In the genomic region with DNA sequence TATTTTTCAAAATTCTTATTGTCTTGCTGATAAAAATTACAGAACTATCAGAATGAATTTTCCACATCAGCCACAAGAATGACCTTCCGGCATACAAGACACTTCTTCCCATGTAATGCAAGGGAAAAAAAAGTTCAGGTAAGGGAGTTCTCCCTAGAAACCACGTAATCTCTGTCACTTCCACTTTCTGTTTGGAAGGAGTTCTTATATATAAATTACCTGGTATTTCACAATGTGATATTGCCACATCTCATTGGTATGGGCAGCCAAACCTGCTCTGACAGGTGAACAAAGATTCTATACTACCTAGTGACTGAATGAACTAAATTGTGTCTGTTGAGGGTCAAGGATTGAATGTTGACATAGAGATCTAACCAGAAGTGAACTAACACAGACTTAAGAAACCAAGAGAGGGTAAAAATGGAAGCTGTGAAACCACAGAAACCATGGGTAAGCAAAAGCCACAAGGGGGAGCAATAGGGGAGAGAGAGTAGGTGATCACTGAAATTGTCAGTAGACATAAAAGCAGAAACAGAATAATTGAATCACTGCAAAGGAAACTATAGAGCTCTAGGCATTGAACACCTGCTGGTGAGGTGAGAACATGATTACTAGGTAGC, we compare ENCODE assay signal across 8 cellular contexts.
DNase-seq lines count a peak whose midpoint lies in the region; ATAC-seq and TF ChIP-seq lines count a peak whose summit lies in the region.

No MANE protein-coding gene starts in this region.

- H3K27ac Mint-ChIP-seq in CD4-positive, alpha-beta memory T cell: no peak overlapping the region
- no peak overlapping the region for H3K27ac Mint-ChIP-seq in activated T-helper 2 cell treated with anti-CD3 and anti-CD28 coated beads, Interferon-gamma antibody, Interleukin-2, Interleukin-4, amounts not matched to agents 10 μg/mL and 5 μg/mL and 100 μg/mL, durations not matched to agents 14 hours and 24 hours and 36 hours

- no peaks in the 10 kb centered on the region for H3F3A ChIP-seq in PC-3 (ENCODE audit: low read length, unreplicated experiment)

- H3K36me3 ChIP-seq in BE2C: no peaks in the 10 kb centered on the region
- H3K36me3 ChIP-seq in PC-3 (ENCODE audit: low read depth, low read length): no peaks in the 10 kb centered on the region
- H3K36me3 ChIP-seq in CD4-positive, alpha-beta memory T cell (ENCODE audit: insufficient read depth, low read length): no peaks in the 10 kb centered on the region

- H3K36me3 Mint-ChIP-seq in CD4-positive, alpha-beta memory T cell: no peaks in the 10 kb centered on the region
- H3K36me3 Mint-ChIP-seq in activated T-helper 2 cell treated with anti-CD3 and anti-CD28 coated beads, Interferon-gamma antibody, Interleukin-2, Interleukin-4, amounts not matched to agents 10 μg/mL and 5 μg/mL and 100 μg/mL, durations not matched to agents 14 hours and 24 hours and 36 hours (ENCODE audit: low read depth): no peaks in the 10 kb centered on the region

- H3K27me3 ChIP-seq in BE2C: no peaks in the 10 kb centered on the region
- peaks cover 17% of the 10 kb centered on the region; the same call in 1 of the 2 replicates for H3K27me3 ChIP-seq in PC-3 (ENCODE audit: low read length)
- no peaks in the 10 kb centered on the region for H3K27me3 ChIP-seq in CD4-positive, alpha-beta memory T cell (ENCODE audit: insufficient read depth, low read length)

- no TSS peak for BruUV-seq in PC-3 (replicated peaks; lab: Mats Ljungman, UMichigan)

- no peak overlapping the region for H3K4me3 ChIP-seq in BE2C (ENCODE audit: low read depth, low read length)
- H3K4me3 ChIP-seq in PC-3 (ENCODE audit: low read length): no peak overlapping the region
- H3K4me3 ChIP-seq in CD4-positive, alpha-beta memory T cell (ENCODE audit: low read length in 2 of 2): no peak overlapping the region

- no peak overlapping the region for H3K4me3 Mint-ChIP-seq in CD4-positive, alpha-beta memory T cell
- H3K4me3 Mint-ChIP-seq in activated T-helper 2 cell treated with anti-CD3 and anti-CD28 coated beads, Interferon-gamma antibody, Interleukin-2, Interleukin-4, amounts not matched to agents 10 μg/mL and 5 μg/mL and 100 μg/mL, durations not matched to agents 14 hours and 24 hours and 36 hours (ENCODE audit: low read depth): no peak overlapping the region

- ATAC-seq in GM18909 (IDR thresholded peaks at IDR 0.05; ENCODE audit: poor library complexity, unreplicated experiment) (peak; percentile 98), HG03097 (IDR thresholded peaks at IDR 0.05; ENCODE audit: low FRiP score, unreplicated experiment) (peak; percentile 89), PC-3 (no peak; the same call in 1 of the 2 replicates)

- no peaks in the 10 kb centered on the region for H4K20me1 ChIP-seq in PC-3 (ENCODE audit: low read length)

- H3K27ac ChIP-seq in PC-3 (ENCODE audit: low read length): no peak overlapping the region
- H3K27ac ChIP-seq in CD4-positive, alpha-beta memory T cell (ENCODE audit: low read depth, low read length): no peak overlapping the region

- peak; percentile 24 for DNase-seq in BE2C
- DNase-seq in PC-3: peak; percentile 55
- peak; percentile 0 for DNase-seq in myocyte (ENCODE audit: low read depth)
- no peak for DNase-seq in CD4-positive, alpha-beta memory T cell
- DNase-seq in activated CD4-positive, alpha-beta T cell treated with anti-CD3 and anti-CD28 coated beads for 4 hours: no peak
- DNase-seq in activated T-helper 2 cell treated with anti-CD3 and anti-CD28 coated beads, Interferon-gamma antibody, Interleukin-2, Interleukin-4, amounts not matched to agents 10 μg/mL and 5 μg/mL and 100 μg/mL, durations not matched to agents 14 hours and 24 hours and 36 hours (ENCODE audit: low spot score): no peak

- CTCF ChIA-PET in PC-3 (lab: Charles Lee): no interaction called here
- CTCF ChIA-PET in CD4-positive, alpha-beta memory T cell (lab: Charles Lee; ENCODE audit: partially characterized antibody): no interaction called here

- TF ChIP-seq CTCF in BE2C (IDR thresholded peaks at IDR 0.05; ENCODE audit: low read depth, low read length) (peak; percentile 68), PC-3 (conservative IDR thresholded peaks at IDR 0.05; ENCODE audit: low read depth, low read length) (peak; percentile 66)

- H3K27me3 Mint-ChIP-seq in CD4-positive, alpha-beta memory T cell: no peaks in the 10 kb centered on the region
- H3K27me3 Mint-ChIP-seq in activated T-helper 2 cell treated with anti-CD3 and anti-CD28 coated beads, Interferon-gamma antibody, Interleukin-2, Interleukin-4, amounts not matched to agents 10 μg/mL and 5 μg/mL and 100 μg/mL, durations not matched to agents 14 hours and 24 hours and 36 hours (ENCODE audit: low read depth): no peaks in the 10 kb centered on the region

- H3K79me2 ChIP-seq in PC-3 (ENCODE audit: low read length): no peaks in the 10 kb centered on the region

- POLR2A ChIA-PET in PC-3 (lab: Charles Lee; ENCODE audit: unreplicated experiment): no interaction called here
- POLR2A ChIA-PET in CD4-positive, alpha-beta memory T cell (lab: Charles Lee; ENCODE audit: partially characterized antibody): no interaction called here

- H3K4me1 ChIP-seq in BE2C (no peaks in the 10 kb centered on the region; the same call in 1 of the 2 replicates), PC-3 (ENCODE audit: insufficient read depth, low read length) (no peaks in the 10 kb centered on the region)
- no peaks in the 10 kb centered on the region for H3K4me1 ChIP-seq in CD4-positive, alpha-beta memory T cell (ENCODE audit: insufficient read depth, low read length)

- H3K9ac ChIP-seq in PC-3 (ENCODE audit: low read length): no peak overlapping the region

- no peaks in the 10 kb centered on the region for H3K9me2 ChIP-seq in PC-3 (replicated peaks; ENCODE audit: low read length)

- no peaks in the 10 kb centered on the region for H3K9me3 ChIP-seq in BE2C
- no peaks in the 10 kb centered on the region for H3K9me3 ChIP-seq in PC-3 (ENCODE audit: low read length)
- H3K9me3 ChIP-seq in CD4-positive, alpha-beta memory T cell (ENCODE audit: control insufficient read depth in 1 of 2, low read length in 2 of 2): no peaks in the 10 kb centered on the region

- H3K9me3 Mint-ChIP-seq in CD4-positive, alpha-beta memory T cell: peaks cover 3 to 16% (median 8%) of the 10 kb centered on the region in 8 donors
- H3K9me3 Mint-ChIP-seq in activated T-helper 2 cell treated with anti-CD3 and anti-CD28 coated beads, Interferon-gamma antibody, Interleukin-2, Interleukin-4, amounts not matched to agents 10 μg/mL and 5 μg/mL and 100 μg/mL, durations not matched to agents 14 hours and 24 hours and 36 hours: peaks cover 40% of the 10 kb centered on the region

- peaks cover 0 to 2% (median 0%) of the 10 kb centered on the region in 4 donors for H3K4me1 Mint-ChIP-seq in CD4-positive, alpha-beta memory T cell
- no peaks in the 10 kb centered on the region for H3K4me1 Mint-ChIP-seq in activated T-helper 2 cell treated with anti-CD3 and anti-CD28 coated beads, Interferon-gamma antibody, Interleukin-2, Interleukin-4, amounts not matched to agents 10 μg/mL and 5 μg/mL and 100 μg/mL, durations not matched to agents 14 hours and 24 hours and 36 hours (ENCODE audit: low read depth)

- intact Hi-C loops in PC-3 (cut with micrococcal nuclease): no loop called here
- intact Hi-C loops in CD4-positive, alpha-beta memory T cell (cut with micrococcal nuclease): no loop called here
- intact Hi-C loops in activated T-helper 2 cell treated with anti-CD3 and anti-CD28 coated beads, Interferon-gamma antibody, Interleukin-2, Interleukin-4, amounts not matched to agents 10 μg/mL and 5 μg/mL and 100 μg/mL, durations not matched to agents 14 hours and 24 hours and 36 hours (cut with micrococcal nuclease): no loop called here

- H2AFZ ChIP-seq in PC-3 (ENCODE audit: low read length): no peak overlapping the region

- no peak overlapping the region for H3K4me2 ChIP-seq in PC-3 (ENCODE audit: low read length)

Comparison
In these comparisons a context has a peak if more than half of its experiments do, and no peak if none do; other contexts are left out.
1. DNase-seq: peak in BE2C (single experiment), PC-3 (single experiment) and myocyte (single experiment); none in CD4-positive, alpha-beta memory T cell (0 of 5), activated CD4-positive, alpha-beta T cell treated with anti-CD3 and anti-CD28 coated beads for 4 hours (0 of 2) and activated T-helper 2 cell treated with anti-CD3 and anti-CD28 coated beads, Interferon-gamma antibody, Interleukin-2, Interleukin-4, amounts not matched to agents 10 μg/mL and 5 μg/mL and 100 μg/mL, durations not matched to agents 14 hours and 24 hours and 36 hours (single experiment).